37 cellular contexts compared by ENCODE assay signal in the genomic region with DNA sequence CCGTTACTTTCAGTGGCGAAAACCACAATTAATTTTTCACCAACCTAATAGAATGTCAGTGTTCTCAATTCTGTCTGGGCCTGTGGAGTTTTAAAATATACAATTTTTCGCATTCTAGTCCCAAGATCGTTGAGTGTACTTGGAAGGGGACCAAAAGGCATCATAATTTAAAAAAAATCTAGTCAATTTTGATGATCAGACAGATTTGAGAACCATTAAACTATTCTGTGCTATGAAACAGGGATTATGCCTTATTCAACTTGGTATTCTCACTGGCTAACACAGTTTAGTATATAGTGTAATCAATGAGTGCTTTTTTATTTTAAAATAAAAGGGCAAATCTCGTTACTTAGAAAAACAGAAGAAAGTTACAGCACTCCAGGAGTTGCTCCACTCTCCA.
"Had no signal": no experiment of that assay in that cellular context is flagged by ENCODE, and none has a peak within 500 bp of the region (broad histone marks: within the 10 kb centered on the region; RNA-seq: fewer than 3 reads in every experiment).

No MANE protein-coding gene starts in this region.

- H3K4me3 ChIP-seq: adrenal gland, body of pancreas, breast epithelium had no signal

- H3K27me3 Mint-ChIP-seq: activated CD4-positive, alpha-beta T cell treated with anti-CD3 and anti-CD28 coated beads for 36 hours; activated CD4-positive, alpha-beta T cell treated with anti-CD3 and anti-CD28 coated beads, Interleukin-2, amount 10 ng/mL, durations not matched to agents 7 days and 5 days; activated CD8-positive, alpha-beta memory T cell treated with anti-CD3 and anti-CD28 coated beads, Interleukin-2, amount 10 ng/mL, durations not matched to agents 7 days and 5 days; activated naive CD8-positive, alpha-beta T cell treated with anti-CD3 and anti-CD28 coated beads for 36 hours; activated T-cell treated with anti-CD3 and anti-CD28 coated beads, Interleukin-2, amount 50 U/mL, for 24 hours had no signal

- H3K27ac Mint-ChIP-seq: activated CD4-positive, alpha-beta memory T cell treated with anti-CD3 and anti-CD28 coated beads, Interleukin-2, amount 10 ng/mL, durations not matched to agents 7 days and 5 days; activated CD4-positive, alpha-beta T cell treated with anti-CD3 and anti-CD28 coated beads for 36 hours; activated CD4-positive, alpha-beta T cell treated with anti-CD3 and anti-CD28 coated beads, Interleukin-2, amount 10 ng/mL, durations not matched to agents 7 days and 5 days; activated CD8-positive, alpha-beta memory T cell treated with anti-CD3 and anti-CD28 coated beads, Interleukin-2, amount 10 ng/mL, durations not matched to agents 7 days and 5 days; activated CD8-positive, alpha-beta T cell treated with anti-CD3 and anti-CD28 coated beads, Interleukin-2, amount 10 ng/mL, durations not matched to agents 7 days and 5 days; activated naive CD4-positive, alpha-beta T cell treated with anti-CD3 and anti-CD28 coated beads, Interleukin-2, amount 50 U/mL, for 72 hours; activated naive CD8-positive, alpha-beta T cell treated with anti-CD3 and anti-CD28 coated beads for 36 hours; activated T-cell treated with anti-CD3 and anti-CD28 coated beads, Interleukin-2, amount 50 U/mL, for 24 hours; activated T-helper 2 cell treated with anti-CD3 and anti-CD28 coated beads, Interferon-gamma antibody, Interleukin-2, Interleukin-4, amounts not matched to agents 10 μg/mL and 5 μg/mL and 100 μg/mL, durations not matched to agents 14 hours and 24 hours and 36 hours; T-helper 1 cell treated with Interleukin-12 subunit alpha and Interleukin-12 subunit beta and Interleukin-4 antibody, amounts not matched to agents 30 μg/mL and 1 μg/mL, for 36 hours; T-helper 2 cell treated with Interferon-gamma antibody and Interleukin-4, amounts not matched to agents 5 μg/mL and 100 μg/mL, for 36 hours; WTC11 had no signal

- H3K27ac ChIP-seq: adrenal gland, body of pancreas, brain microvascular endothelial cell, breast epithelium, WERI-Rb-1 had no signal

- ATAC-seq: activated CD4-positive, alpha-beta T cell treated with anti-CD3 and anti-CD28 coated beads for 36 hours; activated CD4-positive, CD25-positive, alpha-beta regulatory T cell treated with anti-CD3 and anti-CD28 coated beads, Interleukin-2, amount 50 U/mL, for 24 hours; activated CD8-positive, alpha-beta memory T cell treated with anti-CD3 and anti-CD28 coated beads, Interleukin-2, amount 10 ng/mL, durations not matched to agents 7 days and 5 days; activated CD8-positive, alpha-beta T cell treated with anti-CD3 and anti-CD28 coated beads, Interleukin-2, amount 10 ng/mL, durations not matched to agents 7 days and 5 days; activated naive CD4-positive, alpha-beta T cell treated with anti-CD3 and anti-CD28 coated beads, Interleukin-2, amount 50 U/mL, for 72 hours; body of pancreas; WTC11 had no signal

- H3K36me3 ChIP-seq: adrenal gland, brain microvascular endothelial cell, breast epithelium, WERI-Rb-1 had no signal

- H3K27me3 ChIP-seq: adrenal gland, body of pancreas, brain microvascular endothelial cell, breast epithelium had no signal

- DNase-seq: activated CD4-positive, alpha-beta memory T cell treated with anti-CD3 and anti-CD28 coated beads, Interleukin-2, amount 10 ng/mL, durations not matched to agents 7 days and 5 days; activated CD4-positive, alpha-beta T cell treated with anti-CD3 and anti-CD28 coated beads for 1 hour; activated CD4-positive, alpha-beta T cell treated with anti-CD3 and anti-CD28 coated beads for 36 hours; activated CD4-positive, alpha-beta T cell treated with anti-CD3 and anti-CD28 coated beads for 48 hours; activated CD4-positive, alpha-beta T cell treated with anti-CD3 and anti-CD28 coated beads, Interleukin-2, amount 10 ng/mL, durations not matched to agents 7 days and 5 days; activated CD4-positive, alpha-beta T cell treated with anti-CD3 and anti-CD28 coated beads, Interleukin-2, amount 50 U/mL, for 48 hours; activated CD4-positive, CD25-positive, alpha-beta regulatory T cell; activated CD8-positive, alpha-beta memory T cell treated with anti-CD3 and anti-CD28 coated beads for 24 hours; activated CD8-positive, alpha-beta memory T cell treated with anti-CD3 and anti-CD28 coated beads, Interleukin-2, amount 10 ng/mL, durations not matched to agents 7 days and 5 days; activated CD8-positive, alpha-beta memory T cell treated with anti-CD3 and anti-CD28 coated beads, Interleukin-2, amount 50 U/mL, for 48 hours; activated CD8-positive, alpha-beta T cell treated with anti-CD3 and anti-CD28 coated beads, Interleukin-2, amount 10 ng/mL, durations not matched to agents 7 days and 5 days; activated effector memory CD4-positive, alpha-beta T cell treated with Interleukin-2 at 50 U/mL for 16 hours; activated gamma-delta T cell; activated naive CD4-positive, alpha-beta T cell treated with anti-CD3 and anti-CD28 coated beads, Interleukin-2, amount 50 U/mL, for 16 hours; activated naive CD4-positive, alpha-beta T cell treated with Interleukin-2 at 50 U/mL for 16 hours; activated naive CD8-positive, alpha-beta T cell treated with anti-CD3 and anti-CD28 coated beads for 36 hours; activated T-cell treated with anti-CD3 and anti-CD28 coated beads, Interleukin-2, amount 50 U/mL, for 24 hours; activated T-cell treated with anti-CD3 and anti-CD28 coated beads, Interleukin-2, amount 50 U/mL, for 48 hours; adrenal gland; amniotic stem cell; aorta; body of pancreas; brain microvascular endothelial cell; central memory CD4-positive, alpha-beta T cell; T-helper 1 cell; T-helper 2 cell; T-helper 9 cell; WERI-Rb-1 had no signal

- FAIRE-seq: astrocyte, TTC549 had no signal

- H3K4me3 Mint-ChIP-seq: activated CD4-positive, alpha-beta memory T cell treated with anti-CD3 and anti-CD28 coated beads, Interleukin-2, amount 10 ng/mL, durations not matched to agents 7 days and 5 days; activated CD4-positive, alpha-beta T cell treated with anti-CD3 and anti-CD28 coated beads for 36 hours; activated CD4-positive, alpha-beta T cell treated with anti-CD3 and anti-CD28 coated beads, Interleukin-2, amount 10 ng/mL, durations not matched to agents 7 days and 5 days; activated CD8-positive, alpha-beta memory T cell treated with anti-CD3 and anti-CD28 coated beads, Interleukin-2, amount 10 ng/mL, durations not matched to agents 7 days and 5 days; activated CD8-positive, alpha-beta T cell treated with anti-CD3 and anti-CD28 coated beads, Interleukin-2, amount 10 ng/mL, durations not matched to agents 7 days and 5 days; activated naive CD8-positive, alpha-beta T cell treated with anti-CD3 and anti-CD28 coated beads for 36 hours; activated T-cell treated with anti-CD3 and anti-CD28 coated beads, Interleukin-2, amount 50 U/mL, for 24 hours; T-helper 1 cell treated with Interleukin-12 subunit alpha and Interleukin-12 subunit beta and Interleukin-4 antibody, amounts not matched to agents 30 μg/mL and 1 μg/mL, for 36 hours; T-helper 2 cell treated with Interferon-gamma antibody and Interleukin-4, amounts not matched to agents 5 μg/mL and 100 μg/mL, for 36 hours; WTC11 had no signal

- H3K9me3 ChIP-seq: adrenal gland, body of pancreas, breast epithelium had no signal

- H3K4me1 ChIP-seq: adrenal gland, body of pancreas, breast epithelium had no signal
